In genomic region chr18:13285874-13286273, GRCh38 we compare ENCODE assay signal across 22 cellular contexts.
"Had no signal": no experiment of that assay in that cellular context is flagged by ENCODE, and none has a peak within 500 bp of the region (broad histone marks: within the 10 kb centered on the region; RNA-seq: fewer than 3 reads in every experiment).

No MANE protein-coding gene starts in this region.

- H3K27me3 Mint-ChIP-seq: naive thymus-derived CD8-positive, alpha-beta T cell had no signal

- H3K4me3 Mint-ChIP-seq: endodermal cell; naive thymus-derived CD8-positive, alpha-beta T cell; neural crest cell; type B pancreatic cell had no signal

- H3K27me3 ChIP-seq: hepatocyte, ovary, right atrium auricular region, suprapubic skin, thyroid gland, uterus had no signal

- H3K4me1 ChIP-seq: thyroid gland, uterus had no signal

- ATAC-seq: left colon; mucosa of descending colon; naive thymus-derived CD8-positive, alpha-beta T cell; stimulated activated effector memory CD8-positive, alpha-beta T cell treated with anti-CD3 and anti-CD28 coated beads, Interleukin-12 subunit alpha, Interleukin-12 subunit beta, amount 100 ng/mL, for 72 hours; stimulated activated naive CD8-positive, alpha-beta T cell treated with anti-CD3 and anti-CD28 coated beads, Interleukin-15, Interleukin-2, amounts not matched to agents 100 U/mL and 50 U/mL, for 24 hours had no signal

- H3K79me2 ChIP-seq: hepatocyte had no signal

- H3K9me3 ChIP-seq: mucosa of descending colon, ovary, right atrium auricular region, suprapubic skin, thyroid gland, uterus had no signal

- DNase-seq: effector CD4-positive, alpha-beta T cell; endodermal cell; foreskin melanocyte; kidney; left colon; mammary epithelial cell; mucosa of descending colon; naive thymus-derived CD8-positive, alpha-beta T cell; ovary; small intestine; stimulated activated CD4-positive, alpha-beta T cell treated with anti-CD3 and anti-CD28 coated beads, Interleukin-4, amount 100 ng/mL, for 1 hour; stimulated activated CD8-positive, alpha-beta memory T cell treated with anti-CD3 and anti-CD28 coated beads, Interleukin-4, amount 100 ng/mL, for 48 hours; stimulated activated naive CD8-positive, alpha-beta T cell treated with anti-CD3 and anti-CD28 coated beads, Interleukin-15, Interleukin-2, amounts not matched to agents 100 U/mL and 50 U/mL, for 24 hours; thyroid gland; uterus had no signal

- H3K4me2 ChIP-seq: hepatocyte had no signal

- H3K27ac ChIP-seq: hepatocyte, ovary, right atrium auricular region, suprapubic skin, thyroid gland, uterus had no signal

- H3K4me3 ChIP-seq: coronary artery, hepatocyte, mucosa of descending colon, ovary, right atrium auricular region, suprapubic skin, thyroid gland, uterus had no signal

- FAIRE-seq: kidney, small intestine had no signal

- H2AFZ ChIP-seq: hepatocyte had no signal

- H3K36me3 Mint-ChIP-seq: type B pancreatic cell had no signal

- H3K9me3 Mint-ChIP-seq: stimulated activated effector memory CD8-positive, alpha-beta T cell treated with anti-CD3 and anti-CD28 coated beads, Interleukin-12 subunit alpha, Interleukin-12 subunit beta, amount 100 ng/mL, for 72 hours; type B pancreatic cell had no signal

- H3K27ac Mint-ChIP-seq: type B pancreatic cell had no signal

- H3K36me3 ChIP-seq: ovary, right atrium auricular region, suprapubic skin, thyroid gland, uterus had no signal
